In the genomic region with DNA sequence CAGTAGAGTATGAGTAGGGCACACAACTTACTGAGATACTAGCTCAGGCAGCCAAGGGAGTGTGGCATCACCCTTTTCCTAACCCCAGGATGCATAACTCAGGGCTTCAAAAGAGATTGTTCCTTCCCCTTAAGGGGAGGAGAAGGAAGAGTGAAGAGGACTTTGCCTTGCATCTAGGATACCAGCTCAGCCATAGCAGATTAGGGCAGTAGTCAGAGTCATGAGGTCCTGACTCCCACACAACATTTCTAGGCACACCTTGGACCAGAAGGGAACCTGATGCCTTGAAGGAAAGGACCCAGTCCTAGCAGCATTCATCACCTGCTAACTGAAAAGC, we compare ENCODE assay signal across 19 cellular contexts.
DNase-seq lines count a peak whose midpoint lies in the region; ATAC-seq and FAIRE-seq lines count a peak whose summit lies in the region.
"Had no signal": no experiment of that assay in that cellular context is flagged by ENCODE, and none has a peak within 500 bp of the region (broad histone marks: within the 10 kb centered on the region; RNA-seq: fewer than 3 reads in every experiment).

No MANE protein-coding gene starts in this region.

- no peak for DNase-seq in HTR-8/SVneo (ENCODE audit: insufficient read length, low spot score)
- peak in 1 of 2 donors; percentile 2 for DNase-seq in left colon
- DNase-seq in small intestine = peak; percentile 1
- no peak for DNase-seq in NCI-H2227 treated with DMSO at 0.1 percent for 48 hours (lab: John Stamatoyannopoulos, UW)
- DNase-seq in GM23248 = no peak
- DNase-seq: AML-193; Caco-2; CD4-positive, alpha-beta T cell; CD8-positive, alpha-beta T cell; DMS79 treated with DMSO at 0.1 percent for 48 hours; GF-D8 had no signal

- H3K4me2 ChIP-seq in GM23248 (ENCODE audit: unreplicated experiment) = no peak overlapping the region
- H3K4me2 ChIP-seq: A549; BLaER1 treated with 17β-estradiol and CSF1 and Interleukin-3, amounts not matched to agents 10 nM and 100 nM had no signal

- intact Hi-C loops in left colon (cut with DNase I, micrococcal nuclease) = no loop called here

- no peaks in the 10 kb centered on the region for H3K9me2 ChIP-seq in GM23248 (ENCODE audit: insufficient read depth)

- H3K4me3 ChIP-seq in small intestine (ENCODE audit: low read depth in 1 of 2, low read length in 2 of 2) (no peak overlapping the region), GM23248 (no peak overlapping the region)
- H3K4me3 ChIP-seq: A549; BLaER1 treated with 17β-estradiol and CSF1 and Interleukin-3, amounts not matched to agents 10 nM and 100 nM had no signal

- no peak overlapping the region for H3K27ac ChIP-seq in small intestine (ENCODE audit: low read depth in 1 of 2, low read length in 1 of 2)
- no peak overlapping the region for H3K27ac ChIP-seq in GM23248
- H3K27ac ChIP-seq: 22Rv1; A549; BLaER1 treated with 17β-estradiol and CSF1 and Interleukin-3, amounts not matched to agents 10 nM and 100 nM; C4-2B had no signal

- H3K4me1 ChIP-seq in small intestine (ENCODE audit: control insufficient read depth in 2 of 2, insufficient read depth in 1 of 2, low read depth in 1 of 2, low read length in 1 of 2) (no peaks in the 10 kb centered on the region), GM23248 (ENCODE audit: insufficient read depth) (no peaks in the 10 kb centered on the region)
- H3K4me1 ChIP-seq: A549; BLaER1 treated with 17β-estradiol and CSF1 and Interleukin-3, amounts not matched to agents 10 nM and 100 nM had no signal

- H4K20me1 ChIP-seq in GM23248 (ENCODE audit: insufficient read depth) = no peaks in the 10 kb centered on the region
- H4K20me1 ChIP-seq: BLaER1 treated with 17β-estradiol and CSF1 and Interleukin-3, amounts not matched to agents 10 nM and 100 nM had no signal

- no peaks in the 10 kb centered on the region for H3F3A ChIP-seq in GM23248 (ENCODE audit: insufficient read depth)

- no peaks in the 10 kb centered on the region for H3K27me3 ChIP-seq in small intestine (ENCODE audit: control insufficient read depth in 2 of 2, insufficient read depth in 2 of 2, low read length in 2 of 2)
- no peaks in the 10 kb centered on the region for H3K27me3 ChIP-seq in GM23248 (replicated peaks; ENCODE audit: insufficient read depth)
- H3K27me3 ChIP-seq: BLaER1 treated with 17β-estradiol and CSF1 and Interleukin-3, amounts not matched to agents 10 nM and 100 nM had no signal

- in situ Hi-C loops in GM23248 (cut with MboI) = no loop called here

- H3K79me2 ChIP-seq in GM23248 (ENCODE audit: insufficient read depth) = no peaks in the 10 kb centered on the region

- peak; percentile 57 for ATAC-seq in left colon
- ATAC-seq: A549; CD8-positive, alpha-beta T cell had no signal

- no peak overlapping the region for H3K9ac ChIP-seq in GM23248
- H3K9ac ChIP-seq: BLaER1 treated with 17β-estradiol and CSF1 and Interleukin-3, amounts not matched to agents 10 nM and 100 nM had no signal

- FAIRE-seq in HTR-8/SVneo (lab: Jason Lieb, UNC) (peak; percentile 33), small intestine (lab: Jason Lieb, UNC) (no peak)
- FAIRE-seq: A549, D721Med, G401.6, GM12891, GM19239 had no signal

- no peak overlapping the region for H2AFZ ChIP-seq in GM23248

- no peaks in the 10 kb centered on the region for H3K36me3 ChIP-seq in small intestine (ENCODE audit: control insufficient read depth in 2 of 2, insufficient read depth in 2 of 2, low read length in 2 of 2)
- H3K36me3 ChIP-seq in GM23248 (ENCODE audit: low read depth) = no peaks in the 10 kb centered on the region
- H3K36me3 ChIP-seq: BLaER1 treated with 17β-estradiol and CSF1 and Interleukin-3, amounts not matched to agents 10 nM and 100 nM had no signal

- H3K9me3 ChIP-seq in small intestine (ENCODE audit: control insufficient read depth, low read depth) (no peaks in the 10 kb centered on the region), GM23248 (ENCODE audit: low read depth) (no peaks in the 10 kb centered on the region)
- H3K9me3 ChIP-seq: A549; BLaER1 treated with 17β-estradiol and CSF1 and Interleukin-3, amounts not matched to agents 10 nM and 100 nM had no signal
